In genomic region chr3:11820540-11821041, GRCh38 we compare ENCODE assay signal across 8 cellular contexts. TPM values are rescaled to one million over a fixed set of nuclear protein-coding genes. Genes with fewer than 3 reads are reported as not detected.
DNase-seq lines count a peak whose midpoint lies in the region; ATAC-seq, FAIRE-seq and TF ChIP-seq lines count a peak whose summit lies in the region.
"Had no signal": no experiment of that assay in that cellular context is flagged by ENCODE, and none has a peak within 500 bp of the region (broad histone marks: within the 10 kb centered on the region; RNA-seq: fewer than 3 reads in every experiment).

No MANE protein-coding gene starts in this region.

- no peaks in the 10 kb centered on the region for H3K27me3 ChIP-seq in RWPE2 (ENCODE audit: insufficient read depth, poor library complexity, severe bottlenecking)
- H3K27me3 ChIP-seq in gastrocnemius medialis = no peaks in the 10 kb centered on the region

- DNase-seq in H54 (ENCODE audit: insufficient read length, low spot score) (peak; percentile 58), RWPE2 (ENCODE audit: low spot score) (no peak), nephron progenitor cell (peak; percentile 9), gastrocnemius medialis (no peak), H4 (ENCODE audit: low spot score) (no peak), epidermal melanocyte (ENCODE audit: insufficient read length, low spot score) (no peak)

- in situ Hi-C loops in gastrocnemius medialis (cut with MboI; ENCODE audit: low sequenced_read_pairs in 4 of 4) = no loop called here

- TF ChIP-seq POLR2A in GM18505 (IDR thresholded peaks at IDR 0.05; ENCODE audit: borderline replicate concordance, extremely low read depth, insufficient read depth, insufficient read length) = no peak
- TF ChIP-seq POLR2A in H54 (IDR thresholded peaks at IDR 0.05; ENCODE audit: low read depth, low read length) = no peak
- no peak for TF ChIP-seq POLR2A in gastrocnemius medialis (IDR thresholded peaks at IDR 0.05)

- H3K27me3 Mint-ChIP-seq in nephron progenitor cell (ENCODE audit: low read depth, poor library complexity) = no peaks in the 10 kb centered on the region

- H3K27ac ChIP-seq in RWPE2 (ENCODE audit: poor library complexity, severe bottlenecking) (peak overlapping the region; percentile 44), gastrocnemius medialis (no peak overlapping the region)

- H3K4me3 Mint-ChIP-seq in nephron progenitor cell = no peak overlapping the region

- peaks cover 47% of the 10 kb centered on the region for H3K36me3 ChIP-seq in RWPE2 (ENCODE audit: low read depth)
- peaks cover 0 to 42% of the 10 kb centered on the region in 2 donors for H3K36me3 ChIP-seq in gastrocnemius medialis

- intact Hi-C loops in gastrocnemius medialis (cut with DNase I; ENCODE audit: low total_unique reads) = no loop called here

- FAIRE-seq in H54 (lab: Jason Lieb, UNC) = peak; percentile 98

- no peak overlapping the region for H3K27ac Mint-ChIP-seq in nephron progenitor cell

- ATAC-seq in GM18505 (IDR thresholded peaks at IDR 0.05; ENCODE audit: unreplicated experiment) (peak; percentile 78), RWPE2 (ENCODE audit: low read depth) (no peak), gastrocnemius medialis (no peak)
- ATAC-seq: Panc1 had no signal

- H3K4me3 ChIP-seq in RWPE2 (ENCODE audit: severe bottlenecking) (no peak overlapping the region), gastrocnemius medialis (no peak overlapping the region)

- peaks cover 47% of the 10 kb centered on the region for H3K4me1 Mint-ChIP-seq in nephron progenitor cell

- H3K9me3 Mint-ChIP-seq in nephron progenitor cell = no peaks in the 10 kb centered on the region

- no peaks in the 10 kb centered on the region for H3K9me3 ChIP-seq in RWPE2 (ENCODE audit: severe bottlenecking)
- no peaks in the 10 kb centered on the region for H3K9me3 ChIP-seq in gastrocnemius medialis

- TF ChIP-seq CTCF in RWPE2 (IDR thresholded peaks at IDR 0.05; ENCODE audit: poor library complexity, severe bottlenecking) = no peak
- no peak for TF ChIP-seq CTCF in nephron progenitor cell (IDR thresholded peaks at IDR 0.05)
- TF ChIP-seq CTCF in gastrocnemius medialis (IDR thresholded peaks at IDR 0.05 in 4 of 5, conservative IDR thresholded peaks at IDR 0.05 in 1 of 5) = no peak

- H3K36me3 Mint-ChIP-seq in nephron progenitor cell (ENCODE audit: low read depth) = peaks cover 62% of the 10 kb centered on the region

- H3K4me1 ChIP-seq in RWPE2 (ENCODE audit: insufficient read depth, poor library complexity, severe bottlenecking) (peaks cover 38% of the 10 kb centered on the region), gastrocnemius medialis (peaks cover 4 to 11% of the 10 kb centered on the region in 2 donors)

RNA-seq across cellular contexts. Expression of gene TAMM41, which starts 26.1 kb away (rescaled TPM):
- 1 to 10 TPM; 2.1 to 9.7 (median 3.8) TPM for total RNA-seq in gastrocnemius medialis
- 7.6 and 17.2 TPM in 2 replicates for total RNA-seq in H4 (2014; rRNA removed; shearing (Covaris generic))

Comparison
In these comparisons a context has a peak if more than half of its experiments do, and no peak if none do; other contexts are left out.
1. DNase-seq: peak in H54 (single experiment) and nephron progenitor cell (single experiment); none in RWPE2 (single experiment), gastrocnemius medialis (0 of 2), H4 (single experiment) and epidermal melanocyte (single experiment).